21 cellular contexts compared by ENCODE assay signal in genomic region chr15:98580577-98580976, GRCh38.
DNase-seq lines count a peak whose midpoint lies in the region; ATAC-seq and TF ChIP-seq lines count a peak whose summit lies in the region.
"Had no signal": no experiment of that assay in that cellular context is flagged by ENCODE, and none has a peak within 500 bp of the region (broad histone marks: within the 10 kb centered on the region; RNA-seq: fewer than 3 reads in every experiment).

No MANE protein-coding gene starts in this region.

- no peak overlapping the region for H3K14ac ChIP-seq in neuronal stem cell (ENCODE audit: low read length)

- ATAC-seq in right cardiac atrium = peak; percentile 66 to 79

- no peak overlapping the region for H3K4me3 Mint-ChIP-seq in activated naive CD4-positive, alpha-beta T cell treated with anti-CD3 and anti-CD28 coated beads, Interleukin-2, amount 10 ng/mL, durations not matched to agents 7 days and 5 days
- H3K4me3 Mint-ChIP-seq: activated naive CD4-positive, alpha-beta T cell treated with anti-CD3 and anti-CD28 coated beads for 36 hours had no signal

- WGBS in right cardiac atrium = 16% methylated on average over 11 of the region's 11 CpGs
- no CpG with 5 or more reads among the region's 11 CpGs for WGBS in neuronal stem cell (ENCODE audit: extremely low coverage in 2 of 2, insufficient read length in 2 of 2, insufficient replicate concordance in 1 of 2), 2 donors

- H3K4me2 ChIP-seq in skeletal muscle satellite cell (ENCODE audit: low read length) = peak overlapping the region; percentile 51
- no peak overlapping the region for H3K4me2 ChIP-seq in neuronal stem cell (ENCODE audit: insufficient read depth, low read length, poor library complexity, severe bottlenecking)

- no peaks in the 10 kb centered on the region for H3K4me1 ChIP-seq in right cardiac atrium (ENCODE audit: control insufficient read depth, insufficient read depth, low read length)
- peaks cover 5% of the 10 kb centered on the region for H3K4me1 ChIP-seq in skeletal muscle satellite cell (ENCODE audit: control insufficient read depth, insufficient read depth, low read length)
- H3K4me1 ChIP-seq in neuronal stem cell (ENCODE audit: control insufficient read depth in 2 of 2, insufficient read depth in 1 of 2, low read depth in 1 of 2, low read length in 2 of 2) = peaks cover 0 to 3% of the 10 kb centered on the region in 2 donors
- H3K4me1 ChIP-seq in vagina = no peaks in the 10 kb centered on the region
- H3K4me1 ChIP-seq: colonic mucosa, parathyroid adenoma had no signal

- no peak overlapping the region for H2BK15ac ChIP-seq in neuronal stem cell (ENCODE audit: low read length)

- no peak overlapping the region for H4K8ac ChIP-seq in neuronal stem cell (ENCODE audit: low read depth, low read length)

- DNase-seq in DMS53 (lab: John Stamatoyannopoulos, UW) (peak; percentile 38), DMS53 treated with DMSO at 0.1 percent for 48 hours (lab: John Stamatoyannopoulos, UW; ENCODE audit: unreplicated experiment) (no peak), LHCN-M2 (ENCODE audit: low read depth) (peak; percentile 62), right cardiac atrium (peak in 1 of 3 donors; percentile 20), neuronal stem cell (ENCODE audit: low spot score) (no peak), vagina (ENCODE audit: extremely low spot score in 2 of 2) (no peak)
- DNase-seq in activated naive CD4-positive, alpha-beta T cell treated with anti-CD3 and anti-CD28 coated beads, Interleukin-2, amount 10 ng/mL, durations not matched to agents 7 days and 5 days = no peak
- DNase-seq: activated CD4-positive, alpha-beta T cell treated with anti-CD3 and anti-CD28 coated beads, Interleukin-2, amount 50 U/mL, for 48 hours; activated naive CD4-positive, alpha-beta T cell treated with anti-CD3 and anti-CD28 coated beads for 36 hours; activated T-cell treated with anti-CD3 and anti-CD28 coated beads for 4 hours; colonic mucosa; foreskin fibroblast; NCI-H1694; SHP77 treated with DMSO at 0.1 percent for 48 hours; stimulated activated CD4-positive, alpha-beta T cell treated with anti-CD3 and anti-CD28 coated beads, Interleukin-4, amount 100 ng/mL, for 4 hours; substantia nigra had no signal

- H3K9ac ChIP-seq in skeletal muscle satellite cell (ENCODE audit: low read depth, low read length) (no peak overlapping the region), neuronal stem cell (ENCODE audit: low read depth, low read length, poor library complexity) (no peak overlapping the region)
- H3K9ac ChIP-seq: parathyroid adenoma had no signal

- H2AFZ ChIP-seq in neuronal stem cell (ENCODE audit: low read length) = no peak overlapping the region
- H2AFZ ChIP-seq: parathyroid adenoma had no signal

- H3K27ac Mint-ChIP-seq in activated naive CD4-positive, alpha-beta T cell treated with anti-CD3 and anti-CD28 coated beads, Interleukin-2, amount 10 ng/mL, durations not matched to agents 7 days and 5 days = no peak overlapping the region
- H3K27ac Mint-ChIP-seq: activated naive CD4-positive, alpha-beta T cell treated with anti-CD3 and anti-CD28 coated beads for 36 hours had no signal

- H3K27me3 Mint-ChIP-seq in activated naive CD4-positive, alpha-beta T cell treated with anti-CD3 and anti-CD28 coated beads, Interleukin-2, amount 10 ng/mL, durations not matched to agents 7 days and 5 days = peaks cover 60% of the 10 kb centered on the region

- H3K27me3 ChIP-seq in right cardiac atrium (ENCODE audit: control insufficient read depth, insufficient read depth) = no peaks in the 10 kb centered on the region
- H3K27me3 ChIP-seq in skeletal muscle satellite cell (ENCODE audit: control insufficient read depth, insufficient read depth, low read length) = peaks cover 39% of the 10 kb centered on the region
- H3K27me3 ChIP-seq in neuronal stem cell (ENCODE audit: control insufficient read depth in 3 of 3, insufficient read depth in 3 of 3, low read depth in 1 of 3, low read length in 3 of 3) = peaks cover 0 to 24% (median 0%) of the 10 kb centered on the region in 3 experiments
- no peaks in the 10 kb centered on the region for H3K27me3 ChIP-seq in vagina

- CTCF ChIA-PET in activated naive CD4-positive, alpha-beta T cell treated with anti-CD3 and anti-CD28 coated beads, Interleukin-2, amount 10 ng/mL, durations not matched to agents 7 days and 5 days (lab: Charles Lee) = interaction anchor here (1.0 to 3.6 kb wide), 3 partner anchors 20 to 67 kb away, joined by 4 to 11 read pairs (median 6); partner anchors contain the start of gene IGF1R

- no peak overlapping the region for H3K4ac ChIP-seq in neuronal stem cell (ENCODE audit: low read length)

- no peaks in the 10 kb centered on the region for H3K79me1 ChIP-seq in neuronal stem cell (ENCODE audit: low read depth, low read length)

- TF ChIP-seq POLR2A in vagina (IDR thresholded peaks at IDR 0.05) = no peak

- H2BK120ac ChIP-seq in neuronal stem cell (ENCODE audit: low read depth, low read length) = no peak overlapping the region

- H3K9me3 ChIP-seq in right cardiac atrium (ENCODE audit: control insufficient read depth, low read length) = no peaks in the 10 kb centered on the region
- no peaks in the 10 kb centered on the region for H3K9me3 ChIP-seq in skeletal muscle satellite cell (replicated peaks; ENCODE audit: low read length)
- H3K9me3 ChIP-seq in neuronal stem cell (replicated peaks in 1 of 2; ENCODE audit: control insufficient read depth in 2 of 2, insufficient read depth in 1 of 2, low read depth in 1 of 2, low read length in 2 of 2) = no peaks in the 10 kb centered on the region
- no peaks in the 10 kb centered on the region for H3K9me3 ChIP-seq in vagina
- H3K9me3 ChIP-seq: colonic mucosa had no signal

- peaks cover 5% of the 10 kb centered on the region for H3K9me3 Mint-ChIP-seq in activated naive CD4-positive, alpha-beta T cell treated with anti-CD3 and anti-CD28 coated beads, Interleukin-2, amount 10 ng/mL, durations not matched to agents 7 days and 5 days

- H3K27ac ChIP-seq in right cardiac atrium (ENCODE audit: low read length) = no peak overlapping the region
- no peak overlapping the region for H3K27ac ChIP-seq in neuronal stem cell (replicated peaks; ENCODE audit: low read length)
- H3K27ac ChIP-seq in vagina = no peak overlapping the region
- H3K27ac ChIP-seq: 22Rv1, C4-2B, colonic mucosa, parathyroid adenoma, VCaP had no signal

- H3K18ac ChIP-seq in neuronal stem cell (ENCODE audit: low read length) = no peak overlapping the region

- no peak overlapping the region for H2BK12ac ChIP-seq in neuronal stem cell (ENCODE audit: low read length)

- TF ChIP-seq CTCF in vagina (IDR thresholded peaks at IDR 0.05) = no peak

- peaks cover 4% of the 10 kb centered on the region for H3K4me1 Mint-ChIP-seq in activated naive CD4-positive, alpha-beta T cell treated with anti-CD3 and anti-CD28 coated beads, Interleukin-2, amount 10 ng/mL, durations not matched to agents 7 days and 5 days

- H2BK5ac ChIP-seq in neuronal stem cell (ENCODE audit: low read length) = no peak overlapping the region

- H3K36me3 ChIP-seq in skeletal muscle satellite cell (ENCODE audit: insufficient read depth, low read length) (no peaks in the 10 kb centered on the region), neuronal stem cell (replicated peaks in 1 of 2; ENCODE audit: control insufficient read depth in 2 of 2, insufficient read depth in 2 of 2, low read length in 2 of 2) (no peaks in the 10 kb centered on the region), vagina (no peaks in the 10 kb centered on the region)
- H3K36me3 ChIP-seq: colonic mucosa had no signal

- H3K4me3 ChIP-seq in right cardiac atrium (ENCODE audit: low read length) (no peak overlapping the region), skeletal muscle satellite cell (ENCODE audit: low read length) (peak overlapping the region; percentile 41), neuronal stem cell (ENCODE audit: low read length in 2 of 2) (no peak overlapping the region), vagina (no peak overlapping the region)
- H3K4me3 ChIP-seq: colonic mucosa had no signal

- intact Hi-C loops in right cardiac atrium (cut with DNase I) = no loop called here
- intact Hi-C loops in vagina (cut with DNase I) = no loop called here

- H2AK5ac ChIP-seq in neuronal stem cell (ENCODE audit: low read depth, low read length) = no peak overlapping the region

- H3K36me3 Mint-ChIP-seq in activated naive CD4-positive, alpha-beta T cell treated with anti-CD3 and anti-CD28 coated beads, Interleukin-2, amount 10 ng/mL, durations not matched to agents 7 days and 5 days = peaks cover 1% of the 10 kb centered on the region

- no peak overlapping the region for H3K23ac ChIP-seq in neuronal stem cell (ENCODE audit: low read depth, low read length, poor library complexity)

- H4K91ac ChIP-seq in neuronal stem cell (ENCODE audit: low read depth, low read length, poor library complexity) = no peak overlapping the region

Comparison
In these comparisons a context has a peak if more than half of its experiments do, and no peak if none do; other contexts are left out.
1. DNase-seq: peak in DMS53 (single experiment) and LHCN-M2 (single experiment); none in DMS53 treated with DMSO at 0.1 percent for 48 hours (single experiment), activated naive CD4-positive, alpha-beta T cell treated with anti-CD3 and anti-CD28 coated beads, Interleukin-2, amount 10 ng/mL, durations not matched to agents 7 days and 5 days (single experiment), neuronal stem cell (single experiment) and vagina (0 of 2).